ENCODE assay signal across 19 cellular contexts in the genomic region with DNA sequence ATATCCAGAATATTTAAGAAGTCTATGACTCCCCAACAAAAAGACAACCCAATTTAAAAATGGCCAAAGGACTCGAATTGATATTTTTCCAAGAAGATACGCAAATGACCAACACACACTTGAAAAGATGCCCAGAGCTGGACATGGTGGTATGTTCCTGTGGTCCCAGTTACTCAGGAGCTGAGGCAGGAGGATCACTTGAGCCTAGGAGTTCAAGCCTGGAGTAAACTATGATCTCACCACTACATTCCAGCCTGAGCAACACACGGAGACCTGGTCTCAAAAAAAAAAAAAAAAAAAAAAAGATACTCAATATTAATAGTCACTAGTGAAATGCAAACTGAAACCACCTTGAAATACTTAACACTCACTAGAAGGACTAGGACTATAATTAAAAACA.
A peak's percentile ranks its signal among the peaks of the same experiment; 100 is the strongest.
DNase-seq lines count a peak whose midpoint lies in the region; ATAC-seq and TF ChIP-seq lines count a peak whose summit lies in the region.
"Had no signal": no experiment of that assay in that cellular context is flagged by ENCODE, and none has a peak within 500 bp of the region (broad histone marks: within the 10 kb centered on the region; RNA-seq: fewer than 3 reads in every experiment).

No MANE protein-coding gene starts in this region.

- H3K4me3 ChIP-seq in HEK293 (ENCODE audit: low read depth, low read length): no peak overlapping the region

- ATAC-seq in GM18511 (IDR thresholded peaks at IDR 0.05; ENCODE audit: unreplicated experiment): no peak

- H3K4me1 ChIP-seq in HEK293 (ENCODE audit: control insufficient read depth, insufficient read depth, low read length): no peaks in the 10 kb centered on the region

- DNase-seq in ELR (ENCODE audit: low read depth) (peak; percentile 51), amniotic epithelial cell (ENCODE audit: low read depth) (peak; percentile 24), iris pigment epithelial cell (ENCODE audit: low read depth) (peak; percentile 72), amygdala (lab: John Stamatoyannopoulos, UW) (no peak), COR-L47 (lab: John Stamatoyannopoulos, UW) (no peak), NCI-H1105 (lab: John Stamatoyannopoulos, UW) (no peak)
- DNase-seq: ACHN; CD4-positive, alpha-beta T cell; HFFc6; NCI-H1092 treated with DMSO at 0.1 percent for 48 hours; NCI-H2081 treated with DMSO at 0.1 percent for 48 hours; NCI-H510A; NCI-H82; RPMI8226; SIG-M5; T-cell had no signal

- H3K36me3 ChIP-seq in HEK293 (ENCODE audit: control insufficient read depth in 2 of 2, insufficient read depth in 1 of 2, low read length in 2 of 2): no peaks in the 10 kb centered on the region

- no peak overlapping the region for H3K27ac ChIP-seq in HEK293 (ENCODE audit: extremely low read depth, low read depth, low read length)
- H3K27ac ChIP-seq: KMS-11 had no signal

- CTCF ChIA-PET in HEK293 (lab: Yijun Ruan, JAX): interaction anchor here (0.5 to 5.8 kb wide), 36 partner anchors 10 to 842 kb away, joined by 3 to 81 read pairs (median 4); a partner anchor contains a TSS

- no peak for TF ChIP-seq CTCF in HEK293 (tag by site-specific recombination; IDR thresholded peaks at IDR 0.05)

- no peaks in the 10 kb centered on the region for H3K9me3 ChIP-seq in HEK293 (ENCODE audit: control insufficient read depth, insufficient read depth, low read depth, low read length)

- POLR2A ChIA-PET in HEK293 (lab: Yijun Ruan, JAX): interaction anchor here (0.7 to 1.0 kb wide), 2 partner anchors 12 to 277 kb away, joined by 3 to 7 read pairs; a partner anchor contains a TSS

TF ChIP-seq in HEK293, 187 proteins besides CTCF, POLR2A, EP300 and RAD21:
- TF ChIP-seq, protein P1, sequence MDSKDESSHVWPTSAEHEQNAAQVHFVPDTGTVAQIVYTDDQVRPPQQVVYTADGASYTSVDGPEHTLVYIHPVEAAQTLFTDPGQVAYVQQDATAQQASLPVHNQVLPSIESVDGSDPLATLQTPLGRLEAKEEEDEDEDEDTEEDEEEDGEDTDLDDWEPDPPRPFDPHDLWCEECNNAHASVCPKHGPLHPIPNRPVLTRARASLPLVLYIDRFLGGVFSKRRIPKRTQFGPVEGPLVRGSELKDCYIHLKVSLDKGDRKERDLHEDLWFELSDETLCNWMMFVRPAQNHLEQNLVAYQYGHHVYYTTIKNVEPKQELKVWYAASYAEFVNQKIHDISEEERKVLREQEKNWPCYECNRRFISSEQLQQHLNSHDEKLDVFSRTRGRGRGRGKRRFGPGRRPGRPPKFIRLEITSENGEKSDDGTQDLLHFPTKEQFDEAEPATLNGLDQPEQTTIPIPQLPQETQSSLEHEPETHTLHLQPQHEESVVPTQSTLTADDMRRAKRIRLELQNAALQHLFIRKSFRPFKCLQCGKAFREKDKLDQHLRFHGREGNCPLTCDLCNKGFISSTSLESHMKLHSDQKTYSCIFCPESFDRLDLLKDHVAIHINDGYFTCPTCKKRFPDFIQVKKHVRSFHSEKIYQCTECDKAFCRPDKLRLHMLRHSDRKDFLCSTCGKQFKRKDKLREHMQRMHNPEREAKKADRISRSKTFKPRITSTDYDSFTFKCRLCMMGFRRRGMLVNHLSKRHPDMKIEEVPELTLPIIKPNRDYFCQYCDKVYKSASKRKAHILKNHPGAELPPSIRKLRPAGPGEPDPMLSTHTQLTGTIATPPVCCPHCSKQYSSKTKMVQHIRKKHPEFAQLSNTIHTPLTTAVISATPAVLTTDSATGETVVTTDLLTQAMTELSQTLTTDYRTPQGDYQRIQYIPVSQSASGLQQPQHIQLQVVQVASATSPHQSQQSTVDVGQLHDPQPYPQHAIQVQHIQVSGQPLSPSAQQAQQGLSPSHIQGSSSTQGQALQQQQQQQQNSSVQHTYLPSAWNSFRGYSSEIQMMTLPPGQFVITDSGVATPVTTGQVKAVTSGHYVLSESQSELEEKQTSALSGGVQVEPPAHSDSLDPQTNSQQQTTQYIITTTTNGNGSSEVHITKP (tag by site-specific recombination; IDR thresholded peaks at IDR 0.05): peak; percentile 64
- no peak for TF ChIP-seq ZNF266 (tag by site-specific recombination; IDR thresholded peaks at IDR 0.05; ENCODE audit: low read depth)
- no peak for TF ChIP-seq ZNF202 (tag by site-specific recombination; IDR thresholded peaks at IDR 0.05; ENCODE audit: borderline replicate concordance)
- no peak for TF ChIP-seq HOXA7 (CRISPR knock-in tag; IDR thresholded peaks at IDR 0.05; ENCODE audit: borderline replicate concordance)
- TF ChIP-seq ZNF324 (tag by site-specific recombination; IDR thresholded peaks at IDR 0.05): no peak
- no peak for TF ChIP-seq ZNF555 (tag by site-specific recombination; conservative IDR thresholded peaks at IDR 0.05)
- no peak for TF ChIP-seq SCRT2 (tag by site-specific recombination; IDR thresholded peaks at IDR 0.05)

Comparison
In these comparisons a context has a peak if more than half of its experiments do, and no peak if none do; other contexts are left out.
1. DNase-seq: peak in ELR (single experiment), amniotic epithelial cell (single experiment) and iris pigment epithelial cell (single experiment); none in amygdala (0 of 56), COR-L47 (single experiment) and NCI-H1105 (single experiment).